Comparison of ENCODE assay signal across 8 cellular contexts in genomic region chr17:28712037-28712704, GRCh38. TPM values are rescaled to one million over a fixed set of nuclear protein-coding genes. Genes with fewer than 3 reads are reported as not detected.
DNase-seq lines count a peak whose midpoint lies in the region; ATAC-seq, FAIRE-seq and TF ChIP-seq lines count a peak whose summit lies in the region.

No MANE protein-coding gene starts in this region.

- DNase-seq in RWPE2 (ENCODE audit: low spot score) (no peak), kidney (peak; percentile 88), inferior parietal cortex (ENCODE audit: extremely low spot score) (no peak)
- DNase-seq in activated naive CD8-positive, alpha-beta T cell treated with anti-CD3 and anti-CD28 coated beads, Interleukin-2, amount 50 U/mL, for 24 hours, result peak; percentile 79
- DNase-seq in stimulated activated CD4-positive, alpha-beta T cell treated with anti-CD3 and anti-CD28 coated beads, TNF-alpha, amount 100 ng/mL, for 4 hours (ENCODE audit: low read depth in 3 of 3), result peak; percentile 44 to 53 (median 48)

- H3K4me3 ChIP-seq in RWPE2 (ENCODE audit: severe bottlenecking), result no peak overlapping the region
- H3K4me3 ChIP-seq in kidney (ENCODE audit: low read length in 2 of 2), result peak overlapping the region; percentile 47 to 51

- peaks cover 29% of the 10 kb centered on the region for H3K36me3 ChIP-seq in RWPE2 (ENCODE audit: low read depth)
- H3K36me3 ChIP-seq in kidney (ENCODE audit: control insufficient read depth in 1 of 2, insufficient read depth in 2 of 2, low read length in 2 of 2), result peaks cover 5 to 15% of the 10 kb centered on the region in 2 donors

- peak overlapping the region; percentile 89 for H3K27ac Mint-ChIP-seq in activated naive CD8-positive, alpha-beta T cell treated with anti-CD3 and anti-CD28 coated beads, Interleukin-2, amount 50 U/mL, for 24 hours

- ATAC-seq in GM21447 (IDR thresholded peaks at IDR 0.05; ENCODE audit: unreplicated experiment) (peak; percentile 29), RWPE2 (ENCODE audit: low read depth) (no peak), GM19328 (IDR thresholded peaks at IDR 0.05; ENCODE audit: unreplicated experiment) (no peak), HG03159 (IDR thresholded peaks at IDR 0.05; ENCODE audit: unreplicated experiment) (no peak)
- peak; percentile 60 for ATAC-seq in activated naive CD8-positive, alpha-beta T cell treated with anti-CD3 and anti-CD28 coated beads, Interleukin-2, amount 50 U/mL, for 24 hours

- H3K27ac ChIP-seq in RWPE2 (ENCODE audit: poor library complexity, severe bottlenecking) (peak overlapping the region; percentile 73), kidney (ENCODE audit: low read depth in 2 of 2, low read length in 2 of 2) (peak overlapping the region; percentile 76 to 83)

- peaks cover 20% of the 10 kb centered on the region for H3K4me1 Mint-ChIP-seq in activated naive CD8-positive, alpha-beta T cell treated with anti-CD3 and anti-CD28 coated beads, Interleukin-2, amount 50 U/mL, for 24 hours

- H3K4me3 Mint-ChIP-seq in activated naive CD8-positive, alpha-beta T cell treated with anti-CD3 and anti-CD28 coated beads, Interleukin-2, amount 50 U/mL, for 24 hours, result peak overlapping the region; percentile 83

- peaks cover 16% of the 10 kb centered on the region for H3K27me3 Mint-ChIP-seq in activated naive CD8-positive, alpha-beta T cell treated with anti-CD3 and anti-CD28 coated beads, Interleukin-2, amount 50 U/mL, for 24 hours

- FAIRE-seq in kidney (lab: Jason Lieb, UNC), result no peak

- H3K9me3 ChIP-seq in RWPE2 (ENCODE audit: severe bottlenecking), result no peaks in the 10 kb centered on the region
- no peaks in the 10 kb centered on the region for H3K9me3 ChIP-seq in kidney (ENCODE audit: control insufficient read depth in 1 of 2, low read length in 2 of 2)

- H3K4me1 ChIP-seq in RWPE2 (ENCODE audit: insufficient read depth, poor library complexity, severe bottlenecking) (no peaks in the 10 kb centered on the region), kidney (ENCODE audit: control insufficient read depth in 1 of 2, insufficient read depth in 1 of 2, low read depth in 1 of 2, low read length in 2 of 2) (peaks cover 8 to 17% of the 10 kb centered on the region in 2 donors)

- peak overlapping the region in 1 of 2 donors; percentile 59 for H3K9ac ChIP-seq in kidney (ENCODE audit: low read length in 2 of 2)

- H3K27me3 ChIP-seq in RWPE2 (ENCODE audit: insufficient read depth, poor library complexity, severe bottlenecking), result no peaks in the 10 kb centered on the region

- H3K36me3 Mint-ChIP-seq in activated naive CD8-positive, alpha-beta T cell treated with anti-CD3 and anti-CD28 coated beads, Interleukin-2, amount 50 U/mL, for 24 hours (ENCODE audit: low read depth), result peaks cover 3% of the 10 kb centered on the region

- intact Hi-C loops in kidney (cut with DNase I), result no loop called here

- H3K9me3 Mint-ChIP-seq in activated naive CD8-positive, alpha-beta T cell treated with anti-CD3 and anti-CD28 coated beads, Interleukin-2, amount 50 U/mL, for 24 hours, result no peaks in the 10 kb centered on the region

- TF ChIP-seq CTCF in RWPE2 (IDR thresholded peaks at IDR 0.05; ENCODE audit: poor library complexity, severe bottlenecking) (no peak), kidney (IDR thresholded peaks at IDR 0.05; ENCODE audit: borderline replicate concordance, extremely low read depth, insufficient read depth) (no peak)

RNA-seq across cellular contexts. Expression of gene PROCA1, which starts 0.5 kb away (rescaled TPM):
- 3.4 TPM for total RNA-seq in kidney
- polyA plus RNA-seq in kidney (ENCODE audit: insufficient read depth, low read depth, low replicate concordance), result 3.5 TPM

RNA-seq across cellular contexts. Expression of gene RAB34, which starts 5.5 kb away (rescaled TPM):
- total RNA-seq in kidney, result 119 TPM
- 128 TPM for polyA plus RNA-seq in kidney (ENCODE audit: insufficient read depth, low read depth, low replicate concordance)

RNA-seq across cellular contexts. Expression of gene RPL23A, which starts 7.6 kb away (rescaled TPM):
- total RNA-seq in kidney, result 1,188 TPM
- polyA plus RNA-seq in kidney (ENCODE audit: insufficient read depth, low read depth, low replicate concordance), result 1,159 TPM

RNA-seq across cellular contexts. Expression of gene TLCD1, which starts 13.9 kb away (rescaled TPM):
- 25.3 TPM for total RNA-seq in kidney
- 30.0 TPM for polyA plus RNA-seq in kidney (ENCODE audit: insufficient read depth, low read depth, low replicate concordance)

RNA-seq across cellular contexts. Expression of gene NEK8, which starts 16.4 kb away (rescaled TPM):
- total RNA-seq in kidney, result 20.6 TPM
- polyA plus RNA-seq in kidney (ENCODE audit: insufficient read depth, low read depth, low replicate concordance), result 4.7 TPM

Comparison
In these comparisons a context has a peak if more than half of its experiments do, and no peak if none do; other contexts are left out.
1. ATAC-seq: peak in GM21447 (single experiment) and activated naive CD8-positive, alpha-beta T cell treated with anti-CD3 and anti-CD28 coated beads, Interleukin-2, amount 50 U/mL, for 24 hours (single experiment); none in RWPE2 (single experiment), GM19328 (single experiment) and HG03159 (single experiment).
2. DNase-seq: peak in activated naive CD8-positive, alpha-beta T cell treated with anti-CD3 and anti-CD28 coated beads, Interleukin-2, amount 50 U/mL, for 24 hours (single experiment), kidney (single experiment) and stimulated activated CD4-positive, alpha-beta T cell treated with anti-CD3 and anti-CD28 coated beads, TNF-alpha, amount 100 ng/mL, for 4 hours (3 of 3); none in RWPE2 (single experiment) and inferior parietal cortex (single experiment).